In the genomic region with DNA sequence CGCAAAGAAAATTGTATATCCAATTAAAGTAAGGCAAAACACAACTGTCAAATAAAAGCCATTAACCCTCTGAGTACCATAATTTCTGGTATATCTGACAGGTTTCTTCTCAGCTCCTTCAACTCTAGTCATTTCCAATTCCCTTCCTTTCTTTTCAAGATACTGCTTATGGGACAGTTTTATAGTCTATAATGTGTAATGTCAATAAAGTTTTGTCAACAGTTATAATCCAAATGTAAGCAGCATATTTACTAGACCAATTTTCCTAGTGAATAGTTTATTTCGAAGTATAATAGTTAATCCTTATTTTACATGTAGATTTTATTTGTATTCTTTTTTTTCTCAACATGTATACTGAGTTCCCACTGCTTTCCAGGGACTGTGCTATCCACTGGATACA, we compare ENCODE assay signal across 7 cellular contexts.
"Had no signal": no experiment of that assay in that cellular context is flagged by ENCODE, and none has a peak within 500 bp of the region (broad histone marks: within the 10 kb centered on the region; RNA-seq: fewer than 3 reads in every experiment).

No MANE protein-coding gene starts in this region.

- DNase-seq: GM23248, GOT3, H7, KBM-7 had no signal

- H3K4me1 Mint-ChIP-seq: IgD-negative memory B cell had no signal

- H3K27ac Mint-ChIP-seq: IgD-negative memory B cell had no signal

- H3K27me3 Mint-ChIP-seq: IgD-negative memory B cell had no signal

- H3K27ac ChIP-seq: GM23248, HL-60 had no signal

- H3K36me3 ChIP-seq: HAP-1 had no signal

- H3K36me3 Mint-ChIP-seq: IgD-negative memory B cell had no signal

- H3K4me3 Mint-ChIP-seq: IgD-negative memory B cell had no signal

- H3K4me3 ChIP-seq: GM23248, HAP-1 had no signal
